Comparison of ENCODE assay signal across 12 cellular contexts in genomic region chr7:43636093-43636492, GRCh38. TPM values are rescaled to one million over a fixed set of nuclear protein-coding genes. Genes with fewer than 3 reads are reported as not detected.
DNase-seq lines count a peak whose midpoint lies in the region; ATAC-seq and TF ChIP-seq lines count a peak whose summit lies in the region.
"Had no signal": no experiment of that assay in that cellular context is flagged by ENCODE, and none has a peak within 500 bp of the region (broad histone marks: within the 10 kb centered on the region; RNA-seq: fewer than 3 reads in every experiment).

No MANE protein-coding gene starts in this region.

- H3K27ac ChIP-seq in AG04450 (ENCODE audit: low read depth, low read length) (peak overlapping the region; percentile 41), HEK293 (ENCODE audit: extremely low read depth, low read depth, low read length) (no peak overlapping the region), left lung (peak overlapping the region; percentile 59 to 61), transverse colon (no peak overlapping the region)

- H3K36me3 ChIP-seq in HEK293 (ENCODE audit: control insufficient read depth in 2 of 2, insufficient read depth in 1 of 2, low read length in 2 of 2) (peaks cover 26 to 90% of the 10 kb centered on the region in 2 experiments), left lung (peaks cover 0 to 68% of the 10 kb centered on the region in 2 donors), transverse colon (peaks cover 0 to 28% (median 3%) of the 10 kb centered on the region in 4 donors)

- intact Hi-C loops in left lung (cut with DNase I) = no loop called here
- intact Hi-C loops in transverse colon (cut with DNase I; ENCODE audit: low total_unique reads) = no loop called here

- DNase-seq in AG04450 (ENCODE audit: low read depth, low spot score) = no peak
- peak; percentile 45 for DNase-seq in astrocyte of the cerebellum (ENCODE audit: low read depth)
- peak in 1 of 2 donors; percentile 67 for DNase-seq in left lung
- no peak for DNase-seq in transverse colon
- DNase-seq in activated gamma-delta T cell (lab: John Stamatoyannopoulos, UW) = no peak
- no peak for DNase-seq in OCI-M1 (lab: John Stamatoyannopoulos, UW)
- DNase-seq: activated T-cell treated with anti-CD3 and anti-CD28 coated beads, Interleukin-2, amount 50 U/mL, for 48 hours; H7; NCI-H2171 had no signal

- peaks cover 5% of the 10 kb centered on the region; the same call in 1 of the 2 replicates for H3K9me3 ChIP-seq in AG04450 (ENCODE audit: control insufficient read depth, insufficient read depth, low read length)
- H3K9me3 ChIP-seq in HEK293 (ENCODE audit: control insufficient read depth, insufficient read depth, low read depth, low read length) = no peaks in the 10 kb centered on the region
- H3K9me3 ChIP-seq in left lung = no peaks in the 10 kb centered on the region
- no peaks in the 10 kb centered on the region for H3K9me3 ChIP-seq in transverse colon
- H3K9me3 ChIP-seq: Caco-2 had no signal

- in situ Hi-C loops in astrocyte of the cerebellum (cut with HindIII; ENCODE audit: low sequenced_read_pairs) = no loop called here
- in situ Hi-C loops in transverse colon (cut with MboI; ENCODE audit: low pct_ligation_motif_present in 1 of 4, low pct_unique_long_range_greater_than_20kb in 1 of 4, low sequenced_read_pairs in 3 of 4) = no loop called here

- H3K27me3 ChIP-seq in AG04450 (ENCODE audit: control insufficient read depth, insufficient read depth, low read length) = no peaks in the 10 kb centered on the region
- H3K27me3 ChIP-seq in left lung = no peaks in the 10 kb centered on the region
- H3K27me3 ChIP-seq in transverse colon = no peaks in the 10 kb centered on the region

- TF ChIP-seq POLR2A in transverse colon (IDR thresholded peaks at IDR 0.05) = no peak

- H3K4me1 ChIP-seq in HEK293 (ENCODE audit: control insufficient read depth, insufficient read depth, low read length) (no peaks in the 10 kb centered on the region), left lung (peaks cover 15 to 40% of the 10 kb centered on the region in 2 donors), transverse colon (peaks cover 13 to 44% (median 21%) of the 10 kb centered on the region in 4 donors)
- H3K4me1 ChIP-seq: Caco-2 had no signal

- TF ChIP-seq EP300 in transverse colon (IDR thresholded peaks at IDR 0.05; ENCODE audit: low read depth) = no peak

- POLR2A ChIA-PET in AG04450 (lab: Yijun Ruan, JAX) = no interaction called here
- POLR2A ChIA-PET in HEK293 (lab: Yijun Ruan, JAX) = no interaction called here

- CTCF ChIA-PET in AG04450 (lab: Charles Lee) = no interaction called here
- CTCF ChIA-PET in HEK293 (lab: Yijun Ruan, JAX) = no interaction called here

- TF ChIP-seq CTCF in AG04450 (IDR thresholded peaks at IDR 0.05; ENCODE audit: low read depth, low read length) = no peak
- no peak for TF ChIP-seq CTCF in HEK293 (tag by site-specific recombination; IDR thresholded peaks at IDR 0.05)
- TF ChIP-seq CTCF in astrocyte of the cerebellum (IDR thresholded peaks at IDR 0.05; ENCODE audit: low read depth, low read length, missing control alignments) = no peak
- TF ChIP-seq CTCF in left lung (IDR thresholded peaks at IDR 0.05) = no peak
- no peak for TF ChIP-seq CTCF in transverse colon (IDR thresholded peaks at IDR 0.05)

- 76 to 80% methylated on average over 6 of the region's 6 CpGs for WGBS in transverse colon (ENCODE audit: low coverage in 1 of 2), 2 donors

- H3K4me3 ChIP-seq in AG04450 (ENCODE audit: low read depth, low read length) = no peak overlapping the region
- no peak overlapping the region for H3K4me3 ChIP-seq in HEK293 (ENCODE audit: low read depth, low read length)
- H3K4me3 ChIP-seq in astrocyte of the cerebellum (ENCODE audit: low read depth, low read length) = no peak overlapping the region
- H3K4me3 ChIP-seq in left lung = no peak overlapping the region
- H3K4me3 ChIP-seq in transverse colon = no peak overlapping the region

- ATAC-seq in left lung (peak; percentile 83), GM21717 (IDR thresholded peaks at IDR 0.05; ENCODE audit: unreplicated experiment) (no peak)

TF ChIP-seq in HEK293, 187 proteins besides CTCF, POLR2A, EP300 and RAD21:
- TF ChIP-seq ZFHX2 (tag by site-specific recombination; conservative IDR thresholded peaks at IDR 0.05) (peak; percentile 44; the same call in 1 of the 2 replicates), ZNF2 (tag by site-specific recombination; IDR thresholded peaks at IDR 0.05) (no peak), EGR2 (tag by site-specific recombination; IDR thresholded peaks at IDR 0.05; ENCODE audit: low read depth) (peak; percentile 61)

RNA-seq across cellular contexts. Expression of gene STK17A, which starts 53.2 kb away (rescaled TPM):
- polyA plus RNA-seq in AG04450 (2011; rRNA removed) = 29.5 and 39.7 TPM in 2 replicates
- 9.3 and 15.2 TPM in 2 replicates for polyA minus RNA-seq in AG04450 (2011; rRNA and poly(A)+ RNA removed)
- total RNA-seq in left lung (10 to 100 TPM; 34.9 to 38.4 TPM), transverse colon (10 to 100 TPM in 3 of 4 donors, 1 to 10 TPM in 1; 6.0 to 35.7 (median 26.4) TPM)

Comparison
In these comparisons a context has a peak if more than half of its experiments do, and no peak if none do; other contexts are left out.
1. H3K27ac ChIP-seq: peak in AG04450 (single experiment) and left lung (2 of 2); none in HEK293 (single experiment) and transverse colon (0 of 4).